In the genomic region with DNA sequence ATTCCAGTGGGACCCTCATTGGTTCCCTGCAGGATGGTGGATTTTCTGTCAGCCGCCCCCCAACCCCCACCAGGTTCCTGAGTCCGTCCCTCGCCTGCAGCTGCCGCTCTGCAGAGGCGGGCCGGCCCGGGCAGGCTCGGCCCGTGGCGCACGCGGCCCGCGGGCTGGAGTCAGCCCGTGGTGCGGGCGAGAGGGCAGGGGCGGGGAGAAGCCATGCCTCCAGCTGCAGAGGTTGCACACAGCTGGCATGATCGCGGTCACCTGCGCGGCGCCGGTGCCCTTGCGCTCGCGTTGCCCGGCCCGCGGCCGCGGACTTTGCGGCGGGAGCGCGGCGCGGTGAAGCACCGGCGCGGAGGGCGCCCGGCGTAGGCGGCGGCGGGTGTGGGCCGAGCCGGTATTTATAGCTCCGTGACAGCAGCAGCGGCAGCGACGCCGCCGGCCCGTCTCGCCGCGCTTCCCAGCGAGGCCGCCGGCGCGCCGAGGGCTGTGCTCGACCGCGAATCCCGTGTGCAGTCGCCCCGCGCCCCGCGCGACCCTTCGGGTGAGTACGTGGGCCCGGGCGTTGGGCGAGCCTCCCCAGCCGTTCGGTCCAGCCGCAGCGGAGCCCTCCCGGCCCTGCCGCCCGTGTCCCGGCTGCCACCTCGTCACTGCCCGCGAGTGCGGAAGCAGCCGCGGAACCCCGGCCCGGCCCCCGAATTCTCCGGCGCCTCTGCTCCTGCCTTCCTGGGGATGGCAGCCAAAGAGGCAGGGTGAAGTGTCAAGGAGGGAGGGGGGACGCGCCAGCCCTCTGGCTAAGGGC, we compare ENCODE assay signal across 8 cellular contexts. TPM values are rescaled to one million over a fixed set of nuclear protein-coding genes. Genes with fewer than 3 reads are reported as not detected.
A peak's percentile ranks its signal among the peaks of the same experiment; 100 is the strongest.
DNase-seq lines count a peak whose midpoint lies in the region; ATAC-seq and TF ChIP-seq lines count a peak whose summit lies in the region.

Gene TMEM117, plus strand, starts transcription at position 426 of the 799 bp plus-strand sequence.

- H3K4me3 Mint-ChIP-seq in activated naive CD8-positive, alpha-beta T cell treated with anti-CD3 and anti-CD28 coated beads for 36 hours: peak within 1 kb of the TSS; percentile 73

- no peak for TF ChIP-seq CTCF in cardiac muscle cell (IDR thresholded peaks at IDR 0.05; ENCODE audit: low read depth, low read length)

- H3K36me3 Mint-ChIP-seq in activated naive CD8-positive, alpha-beta T cell treated with anti-CD3 and anti-CD28 coated beads for 36 hours: no peaks in the 10 kb centered on the region

- H3K27me3 Mint-ChIP-seq in activated naive CD8-positive, alpha-beta T cell treated with anti-CD3 and anti-CD28 coated beads for 36 hours: no peaks in the 10 kb centered on the region

- peak within 1 kb of the TSS; percentile 72 for H3K4me3 ChIP-seq in cardiac muscle cell
- H3K4me3 ChIP-seq in urinary bladder (ENCODE audit: low read depth, low read length): peak within 1 kb of the TSS; percentile 88

- WGBS in urinary bladder: under 1% methylated on average over 101 of the region's 101 CpGs

- H3K27ac ChIP-seq in cardiac muscle cell (peak within 1 kb of the TSS; percentile 94), urinary bladder (ENCODE audit: low read depth) (peak within 1 kb of the TSS; percentile 99)

- DNase-seq in DMS114 treated with DMSO at 0.1 percent for 48 hours (lab: John Stamatoyannopoulos, UW; ENCODE audit: unreplicated experiment): peak; percentile 27
- DNase-seq in SK-N-DZ (ENCODE audit: low spot score): peak; percentile 57
- peak; percentile 65 for DNase-seq in activated naive CD8-positive, alpha-beta T cell treated with anti-CD3 and anti-CD28 coated beads for 36 hours
- peak; percentile 68 to 79 for DNase-seq in cardiac muscle cell (ENCODE audit: low read depth in 1 of 2, low spot score in 1 of 2)
- peak; percentile 34 to 92 (median 53) for DNase-seq in posterior cingulate gyrus

- intact Hi-C loops in posterior cingulate gyrus (cut with DNase I): loop anchor here (2.0 kb wide), 1 partner anchor 29 kb away; the partner anchor contains the start of gene TWF1

- H3K9me3 Mint-ChIP-seq in activated naive CD8-positive, alpha-beta T cell treated with anti-CD3 and anti-CD28 coated beads for 36 hours: no peaks in the 10 kb centered on the region

- no peaks in the 10 kb centered on the region for H3K9me3 ChIP-seq in cardiac muscle cell (ENCODE audit: low read depth)

- peak within 1 kb of the TSS; percentile 57 for H3K27ac Mint-ChIP-seq in activated naive CD8-positive, alpha-beta T cell treated with anti-CD3 and anti-CD28 coated beads for 36 hours

- peaks cover 48% of the 10 kb centered on the region for H3K4me1 Mint-ChIP-seq in activated naive CD8-positive, alpha-beta T cell treated with anti-CD3 and anti-CD28 coated beads for 36 hours

- H3K36me3 ChIP-seq in cardiac muscle cell: no peaks in the 10 kb centered on the region
- H3K36me3 ChIP-seq in urinary bladder (ENCODE audit: insufficient read depth): no peaks in the 10 kb centered on the region

- ATAC-seq in GM19467 (IDR thresholded peaks at IDR 0.05; ENCODE audit: unreplicated experiment): peak; percentile 78
- ATAC-seq in HG03575 (IDR thresholded peaks at IDR 0.05; ENCODE audit: extremely low read depth, insufficient number of reproducible peaks, low FRiP score, unreplicated experiment): peak; percentile 36

- peaks cover 27% of the 10 kb centered on the region for H3K27me3 ChIP-seq in cardiac muscle cell

- no peaks in the 10 kb centered on the region for H3K4me1 ChIP-seq in cardiac muscle cell (ENCODE audit: low read depth)
- no peaks in the 10 kb centered on the region for H3K4me1 ChIP-seq in urinary bladder (ENCODE audit: insufficient read depth)

RNA-seq across cellular contexts. Expression of gene TMEM117, which starts in this region (rescaled TPM):
- 12.0 and 14.6 TPM in 2 replicates for polyA plus RNA-seq in SK-N-DZ (2014; cell fraction: cytosol; rRNA removed)
- polyA plus RNA-seq in SK-N-DZ (2014; cell fraction: nucleus; rRNA removed): 8.9 and 14.2 TPM in 2 replicates
- total RNA-seq in activated naive CD8-positive, alpha-beta T cell treated with anti-CD3 and anti-CD28 coated beads for 36 hours: under 1 TPM; 0.68 to 0.74 TPM
- total RNA-seq in cardiac muscle cell (12.7 and 21.0 TPM in 2 replicates), urinary bladder (31.1 TPM)
- polyA plus RNA-seq in cardiac muscle cell (12.1 and 18.0 TPM in 2 replicates), urinary bladder (9.2 TPM)

Comparison
In these comparisons a context has a peak if more than half of its experiments do, and no peak if none do; other contexts are left out.
1. Peak in every context shown above with its lines: DNase-seq, ATAC-seq, H3K4me3 ChIP-seq and H3K27ac ChIP-seq.
2. Peak in DNase-seq in activated naive CD8-positive, alpha-beta T cell treated with anti-CD3 and anti-CD28 coated beads for 36 hours; RNA of the gene not detected or under 1 TPM.